Comparison of ENCODE assay signal across 1 cellular context in genomic region chr17:32111141-32111771, GRCh38.
TF ChIP-seq lines count a peak whose summit lies in the region.

No MANE protein-coding gene starts in this region.

TF ChIP-seq in HEK293, 187 proteins besides CTCF, POLR2A, EP300 and RAD21 (continued from another document and continues in another):
- no peak for TF ChIP-seq ZBTB6 (tag by site-specific recombination; IDR thresholded peaks at IDR 0.05)
- no peak for TF ChIP-seq ZBTB8A (tag by site-specific recombination; IDR thresholded peaks at IDR 0.05)
- TF ChIP-seq ZNF571 (tag by site-specific recombination; IDR thresholded peaks at IDR 0.05), result no peak
- TF ChIP-seq ZNF398 (tag by site-specific recombination; IDR thresholded peaks at IDR 0.05), result no peak
- no peak for TF ChIP-seq ZBTB1 (tag by site-specific recombination; IDR thresholded peaks at IDR 0.05)
- TF ChIP-seq ZBTB20 (tag by site-specific recombination; IDR thresholded peaks at IDR 0.05), result no peak
- TF ChIP-seq ZSCAN4 (tag by site-specific recombination; IDR thresholded peaks at IDR 0.05), result no peak
- no peak for TF ChIP-seq ZNF121 (tag by site-specific recombination; IDR thresholded peaks at IDR 0.05)
- no peak for TF ChIP-seq ZNF214 (tag by site-specific recombination; IDR thresholded peaks at IDR 0.05; ENCODE audit: borderline replicate concordance)
- TF ChIP-seq ZNF624 (tag by site-specific recombination; IDR thresholded peaks at IDR 0.05), result no peak
- no peak for TF ChIP-seq YY1 (tag by site-specific recombination; IDR thresholded peaks at IDR 0.05)
- TF ChIP-seq ZBTB44 (tag by site-specific recombination; IDR thresholded peaks at IDR 0.05), result peak; percentile 100
- TF ChIP-seq ZNF776 (tag by site-specific recombination; IDR thresholded peaks at IDR 0.05; ENCODE audit: borderline replicate concordance), result no peak
- no peak for TF ChIP-seq ZNF174 (tag by site-specific recombination; IDR thresholded peaks at IDR 0.05)
- no peak for TF ChIP-seq YY2 (tag by site-specific recombination; IDR thresholded peaks at IDR 0.05)
- no peak for TF ChIP-seq ZNF596 (tag by site-specific recombination; IDR thresholded peaks at IDR 0.05)
- no peak for TF ChIP-seq PRDM6 (tag by site-specific recombination; IDR thresholded peaks at IDR 0.05)
- TF ChIP-seq ZNF140 (tag by site-specific recombination; IDR thresholded peaks at IDR 0.05), result no peak
- TF ChIP-seq ZIC2 (tag by site-specific recombination; IDR thresholded peaks at IDR 0.05), result peak; percentile 83
- TF ChIP-seq ZXDB (tag by site-specific recombination; IDR thresholded peaks at IDR 0.05), result no peak
- TF ChIP-seq ZBTB49 (tag by site-specific recombination; IDR thresholded peaks at IDR 0.05; ENCODE audit: low read depth), result no peak
- no peak for TF ChIP-seq ZNF658 (tag by site-specific recombination; IDR thresholded peaks at IDR 0.05)
- TF ChIP-seq ZNF449 (tag by site-specific recombination; IDR thresholded peaks at IDR 0.05), result no peak
- no peak for TF ChIP-seq ZNF248 (tag by site-specific recombination; IDR thresholded peaks at IDR 0.05)
- 0 out of 2 replicates have a peak, but pooled peaks have one; percentile 31 for TF ChIP-seq ZNF629 (tag by site-specific recombination; IDR thresholded peaks at IDR 0.05)
- no peak for TF ChIP-seq ZNF792 (tag by site-specific recombination; IDR thresholded peaks at IDR 0.05)
- TF ChIP-seq ZNF266 (tag by site-specific recombination; IDR thresholded peaks at IDR 0.05; ENCODE audit: low read depth), result no peak
- no peak for TF ChIP-seq ZNF37A (tag by site-specific recombination; IDR thresholded peaks at IDR 0.05)
- no peak for TF ChIP-seq ZNF155 (tag by site-specific recombination; IDR thresholded peaks at IDR 0.05)
- TF ChIP-seq ZNF24 (tag by site-specific recombination; IDR thresholded peaks at IDR 0.05), result peak; percentile 28; the same call in 1 of the 2 replicates
- no peak for TF ChIP-seq ZNF791 (tag by site-specific recombination; IDR thresholded peaks at IDR 0.05)
- 0 out of 2 replicates have a peak, but pooled peaks have one; percentile 43 for TF ChIP-seq ZNF561 (tag by site-specific recombination; IDR thresholded peaks at IDR 0.05; ENCODE audit: borderline replicate concordance)
- no peak for TF ChIP-seq ZNF677 (tag by site-specific recombination; IDR thresholded peaks at IDR 0.05)
- peak; percentile 25; the same call in 1 of the 2 replicates for TF ChIP-seq SCRT2 (tag by site-specific recombination; IDR thresholded peaks at IDR 0.05)
- TF ChIP-seq HIC1 (tag by site-specific recombination; IDR thresholded peaks at IDR 0.05), result no peak
- TF ChIP-seq ZNF362 (tag by site-specific recombination; IDR thresholded peaks at IDR 0.05), result no peak
- TF ChIP-seq ZNF48 (tag by site-specific recombination; IDR thresholded peaks at IDR 0.05), result no peak
- TF ChIP-seq ZNF501 (tag by site-specific recombination; IDR thresholded peaks at IDR 0.05), result no peak
- no peak for TF ChIP-seq ZNF350 (tag by site-specific recombination; IDR thresholded peaks at IDR 0.05)
- no peak for TF ChIP-seq ZNF549 (tag by site-specific recombination; IDR thresholded peaks at IDR 0.05)
- TF ChIP-seq ZNF548 (tag by site-specific recombination; IDR thresholded peaks at IDR 0.05), result no peak
- TF ChIP-seq ZNF645 (tag by site-specific recombination; IDR thresholded peaks at IDR 0.05), result no peak
- TF ChIP-seq ZBTB7A (tag by site-specific recombination; IDR thresholded peaks at IDR 0.05; ENCODE audit: low read depth), result no peak
- TF ChIP-seq ZNF157 (tag by site-specific recombination; IDR thresholded peaks at IDR 0.05), result no peak
- no peak for TF ChIP-seq ZNF2 (tag by site-specific recombination; IDR thresholded peaks at IDR 0.05)
- TF ChIP-seq ZNF335 (tag by site-specific recombination; conservative IDR thresholded peaks at IDR 0.05), result no peak
- TF ChIP-seq KLF7 (tag by site-specific recombination; IDR thresholded peaks at IDR 0.05; ENCODE audit: borderline replicate concordance), result no peak
- TF ChIP-seq ZNF529 (tag by site-specific recombination; IDR thresholded peaks at IDR 0.05; ENCODE audit: insufficient replicate concordance), result no peak
